27 cellular contexts compared by ENCODE assay signal in genomic region chr15:36356511-36356910, GRCh38.
DNase-seq lines count a peak whose midpoint lies in the region; ATAC-seq and TF ChIP-seq lines count a peak whose summit lies in the region.
"Had no signal": no experiment of that assay in that cellular context is flagged by ENCODE, and none has a peak within 500 bp of the region (broad histone marks: within the 10 kb centered on the region; RNA-seq: fewer than 3 reads in every experiment).

No MANE protein-coding gene starts in this region.

- POLR2A ChIA-PET in HCT116 (lab: Charles Lee): no interaction called here

- H3K4me1 ChIP-seq in HCT116 (ENCODE audit: control insufficient read depth in 1 of 2, insufficient read depth in 2 of 2, low read length in 2 of 2): peaks cover 0 to 22% of the 10 kb centered on the region in 2 experiments; a peak in 1 of 4 replicates
- peaks cover 3% of the 10 kb centered on the region for H3K4me1 ChIP-seq in mesenchymal stem cell (ENCODE audit: control insufficient read depth, insufficient read depth, low read depth, low read length)
- peaks cover 12% of the 10 kb centered on the region for H3K4me1 ChIP-seq in suprapubic skin
- H3K4me1 ChIP-seq: body of pancreas, parathyroid adenoma had no signal

- no peak overlapping the region for H2AK5ac ChIP-seq in mesenchymal stem cell (ENCODE audit: low read length, severe bottlenecking)

- RAD21 ChIA-PET in HCT116 (lab: Charles Lee; ENCODE audit: low non-redundant PET in 1 of 2, low total read pairs in 2 of 2, uncharacterized antibody in 2 of 2, unreplicated experiment in 2 of 2): no interaction called here

- no peak overlapping the region for H3K4me3 ChIP-seq in HCT116 (replicated peaks in 1 of 2; ENCODE audit: low read depth in 1 of 2, low read length in 2 of 2)
- H3K4me3 ChIP-seq in mesenchymal stem cell (ENCODE audit: insufficient read depth in 1 of 2, low read depth in 1 of 2, low read length in 2 of 2): peak overlapping the region in 1 of 2 experiments; percentile 12
- no peak overlapping the region for H3K4me3 ChIP-seq in suprapubic skin
- H3K4me3 ChIP-seq: body of pancreas, K562, transverse colon had no signal

- H3K4me1 Mint-ChIP-seq in brain: peaks cover 30% of the 10 kb centered on the region
- H3K4me1 Mint-ChIP-seq: natural killer cell; stimulated activated naive B cell treated with anti-CD40 and anti-IgM and Interleukin-4, amounts not matched to agents 10 μg/mL and 1 μg/mL and 100 μg/mL, for 72 hours had no signal

- WGBS in mesenchymal stem cell: 75% methylated on average over 4 of the region's 4 CpGs
- 81% methylated on average over 4 of the region's 4 CpGs for WGBS in suprapubic skin

- H2BK5ac ChIP-seq in mesenchymal stem cell (ENCODE audit: low read depth, low read length, poor library complexity, severe bottlenecking): no peak overlapping the region

- no peak for TF ChIP-seq EP300 in suprapubic skin (IDR thresholded peaks at IDR 0.05)

- no peaks in the 10 kb centered on the region for H4K20me1 ChIP-seq in HCT116 (ENCODE audit: insufficient read depth)

- no peak overlapping the region for H2BK120ac ChIP-seq in mesenchymal stem cell (ENCODE audit: low read depth, low read length)

- no peaks in the 10 kb centered on the region for H3K36me3 Mint-ChIP-seq in brain
- H3K36me3 Mint-ChIP-seq: activated naive CD8-positive, alpha-beta T cell; memory B cell; natural killer cell; stimulated activated naive B cell treated with anti-CD40 and anti-IgM and Interleukin-4, amounts not matched to agents 10 μg/mL and 1 μg/mL and 100 μg/mL, for 72 hours had no signal

- no peak overlapping the region for H3K4ac ChIP-seq in mesenchymal stem cell (ENCODE audit: low read depth in 1 of 2, low read length in 2 of 2)

- H3K9me3 ChIP-seq in HCT116 (ENCODE audit: control insufficient read depth in 1 of 2, insufficient read depth in 1 of 2, low read depth in 1 of 2, low read length in 2 of 2) (no peaks in the 10 kb centered on the region), mesenchymal stem cell (ENCODE audit: control insufficient read depth, low read length) (no peaks in the 10 kb centered on the region), suprapubic skin (no peaks in the 10 kb centered on the region)
- H3K9me3 ChIP-seq: body of pancreas, transverse colon had no signal

- no peak overlapping the region for H2BK15ac ChIP-seq in mesenchymal stem cell (ENCODE audit: low read depth, poor library complexity, severe bottlenecking)

- H3K18ac ChIP-seq in mesenchymal stem cell (ENCODE audit: low read depth in 1 of 2, low read length in 2 of 2): no peak overlapping the region

- no peaks in the 10 kb centered on the region for H3K79me2 ChIP-seq in HCT116 (ENCODE audit: insufficient read depth, low read length)
- H3K79me2 ChIP-seq: parathyroid adenoma had no signal

- TF ChIP-seq RAD21 in HCT116 (IDR thresholded peaks at IDR 0.05; ENCODE audit: low read depth): no peak

- H3K36me3 ChIP-seq in HCT116 (ENCODE audit: control insufficient read depth in 1 of 2, insufficient read depth in 2 of 2, low read length in 2 of 2) (no peaks in the 10 kb centered on the region), mesenchymal stem cell (ENCODE audit: control insufficient read depth in 1 of 2, insufficient read depth in 2 of 2, low read depth in 1 of 2, low read length in 2 of 2) (no peaks in the 10 kb centered on the region), suprapubic skin (no peaks in the 10 kb centered on the region)
- H3K36me3 ChIP-seq: transverse colon had no signal

- H3K27ac ChIP-seq in HCT116 (ENCODE audit: low read depth, low read length) (no peak overlapping the region), mesenchymal stem cell (ENCODE audit: low read length, poor library complexity, severe bottlenecking) (no peak overlapping the region), suprapubic skin (peak overlapping the region; percentile 45)
- H3K27ac ChIP-seq: body of pancreas, parathyroid adenoma had no signal

- CTCF ChIA-PET in HCT116 (lab: Charles Lee): no interaction called here

- H2AFZ ChIP-seq in HCT116 (ENCODE audit: low read depth, low read length, poor library complexity, severe bottlenecking) (peak overlapping the region; percentile 50), mesenchymal stem cell (ENCODE audit: low read depth, low read length) (no peak overlapping the region)
- H2AFZ ChIP-seq: parathyroid adenoma had no signal

- H3K27me3 ChIP-seq in HCT116 (ENCODE audit: insufficient read depth, low read length): no peaks in the 10 kb centered on the region
- H3K27me3 ChIP-seq in mesenchymal stem cell (ENCODE audit: control insufficient read depth in 1 of 2, insufficient read depth in 1 of 2, low read length in 2 of 2): no peaks in the 10 kb centered on the region
- H3K27me3 ChIP-seq in suprapubic skin: no peaks in the 10 kb centered on the region
- H3K27me3 ChIP-seq: body of pancreas, transverse colon had no signal

- H3K9me3 Mint-ChIP-seq in brain: peaks cover 0 to 4% (median 0%) of the 10 kb centered on the region in 5 experiments
- H3K9me3 Mint-ChIP-seq: activated T-cell treated with anti-CD3 and anti-CD28 coated beads, Interleukin-2, amount 50 U/mL, for 72 hours; memory B cell; stimulated activated naive B cell treated with anti-CD40 and anti-IgM and Interleukin-4, amounts not matched to agents 10 μg/mL and 1 μg/mL and 100 μg/mL, for 72 hours had no signal

- H3K27me3 Mint-ChIP-seq in brain: no peaks in the 10 kb centered on the region
- H3K27me3 Mint-ChIP-seq: memory B cell; stimulated activated naive B cell treated with anti-CD40 and anti-IgM and Interleukin-4, amounts not matched to agents 10 μg/mL and 1 μg/mL and 100 μg/mL, for 72 hours had no signal

- H4K8ac ChIP-seq in mesenchymal stem cell (ENCODE audit: low read length): no peak overlapping the region

- no peak overlapping the region for H3K4me3 Mint-ChIP-seq in brain
- H3K4me3 Mint-ChIP-seq: activated naive CD8-positive, alpha-beta T cell; activated T-cell treated with anti-CD3 and anti-CD28 coated beads, Interleukin-2, amount 50 U/mL, for 72 hours; memory B cell; natural killer cell; stimulated activated naive B cell treated with anti-CD40 and anti-IgM and Interleukin-4, amounts not matched to agents 10 μg/mL and 1 μg/mL and 100 μg/mL, for 72 hours had no signal

- no TSS peak for BruUV-seq in HCT116 (replicated peaks; lab: Mats Ljungman, UMichigan)

- TF ChIP-seq CTCF in HCT116 (IDR thresholded peaks at IDR 0.05 in 2 of 3, conservative IDR thresholded peaks at IDR 0.05 in 1 of 3; ENCODE audit: borderline replicate concordance in 1 of 3, insufficient read depth in 1 of 3, low read depth in 2 of 3, low read length in 2 of 3) (no peak), brain (conservative IDR thresholded peaks at IDR 0.05) (no peak), suprapubic skin (IDR thresholded peaks at IDR 0.05) (no peak)

- H3K14ac ChIP-seq in mesenchymal stem cell (ENCODE audit: low read length in 2 of 2): no peak overlapping the region

- H3K9ac ChIP-seq in HCT116 (ENCODE audit: low read length) (no peak overlapping the region), mesenchymal stem cell (ENCODE audit: low read length) (peak overlapping the region; percentile 87)
- H3K9ac ChIP-seq: parathyroid adenoma had no signal

- peak overlapping the region in 3 of 5 experiments; percentile 37 to 94 (median 71) for H3K27ac Mint-ChIP-seq in brain
- H3K27ac Mint-ChIP-seq: activated naive CD8-positive, alpha-beta T cell; activated T-cell treated with anti-CD3 and anti-CD28 coated beads, Interleukin-2, amount 50 U/mL, for 72 hours; memory B cell; natural killer cell; stimulated activated naive B cell treated with anti-CD40 and anti-IgM and Interleukin-4, amounts not matched to agents 10 μg/mL and 1 μg/mL and 100 μg/mL, for 72 hours had no signal

- no peak overlapping the region for H3K4me2 ChIP-seq in HCT116 (ENCODE audit: low read length)
- no peak overlapping the region for H3K4me2 ChIP-seq in mesenchymal stem cell (ENCODE audit: low read length, poor library complexity, severe bottlenecking)

- no peak overlapping the region for H4K91ac ChIP-seq in mesenchymal stem cell (ENCODE audit: low read length)

- ATAC-seq in HCT116: no peak
- no peak for ATAC-seq in GM18867 (IDR thresholded peaks at IDR 0.05; ENCODE audit: unreplicated experiment)
- ATAC-seq: activated T-cell treated with anti-CD3 and anti-CD28 coated beads, Interleukin-2, amount 50 U/mL, for 72 hours; body of pancreas; K562; natural killer cell; stimulated activated naive B cell treated with anti-CD40 and anti-IgM and Interleukin-4, amounts not matched to agents 10 μg/mL and 1 μg/mL and 100 μg/mL, for 72 hours had no signal

- H3K79me1 ChIP-seq in mesenchymal stem cell (replicated peaks; ENCODE audit: low read length, poor library complexity, severe bottlenecking): no peaks in the 10 kb centered on the region

- DNase-seq in HCT116 (ENCODE audit: low read depth, low spot score) (no peak), mesenchymal stem cell (peak; percentile 42), suprapubic skin (ENCODE audit: low spot score in 2 of 2) (no peak), NCI-H524 treated with DMSO at 0.1 percent for 48 hours (lab: John Stamatoyannopoulos, UW) (no peak), NCI-H82 treated with DMSO at 0.1 percent for 48 hours (lab: John Stamatoyannopoulos, UW; ENCODE audit: unreplicated experiment) (no peak)
- DNase-seq in stimulated activated naive CD4-positive, alpha-beta T cell (lab: John Stamatoyannopoulos, UW): no peak
- DNase-seq: activated CD4-positive, CD25-positive, alpha-beta regulatory T cell treated with anti-CD3 and anti-CD28 coated beads, Interleukin-2, amount 50 U/mL, for 72 hours; activated CD8-positive, alpha-beta memory T cell treated with anti-CD3 and anti-CD28 coated beads for 24 hours; activated T-cell treated with anti-CD3 and anti-CD28 coated beads, Interleukin-2, amount 50 U/mL, for 72 hours; body of pancreas; cortex of kidney; DMS79 treated with DMSO at 0.1 percent for 48 hours; hippocampal formation; MM.1S; natural killer cell; NCI-H1436; NCI-H524; RPMI8226; stimulated activated CD4-positive, alpha-beta T cell treated with anti-CD3 and anti-CD28 coated beads, Interleukin-2, amount 100 ng/mL, for 24 hours; stimulated activated naive B cell treated with anti-CD40 and anti-IgM and Interleukin-4, amounts not matched to agents 10 μg/mL and 1 μg/mL and 100 μg/mL, for 72 hours; transverse colon had no signal

- H3K9me2 ChIP-seq in HCT116 (ENCODE audit: insufficient read depth): no peaks in the 10 kb centered on the region

- TF ChIP-seq POLR2A in HCT116 (IDR thresholded peaks at IDR 0.05; ENCODE audit: borderline replicate concordance, extremely low read depth, insufficient read depth, insufficient read length) (no peak), suprapubic skin (IDR thresholded peaks at IDR 0.05) (no peak)

- H3K23ac ChIP-seq in mesenchymal stem cell (ENCODE audit: low read length in 2 of 2): no peak overlapping the region

- intact Hi-C loops in HCT116 (cut with micrococcal nuclease): no loop called here

- H2BK12ac ChIP-seq in mesenchymal stem cell (ENCODE audit: low read length in 2 of 2): peak overlapping the region in 1 of 2 experiments; percentile 34

TF ChIP-seq in HCT116, 20 proteins besides CTCF, POLR2A, EP300 and RAD21:
- no peak for TF ChIP-seq EZH2phosphoT487 (IDR thresholded peaks at IDR 0.05; ENCODE audit: borderline replicate concordance)
- no peak for TF ChIP-seq CBX3 (IDR thresholded peaks at IDR 0.05; ENCODE audit: low read depth)
